ENCODE assay signal across 2 cellular contexts in genomic region chr9:95040106-95040505, GRCh38.
TF ChIP-seq lines count a peak whose summit lies in the region.

No MANE protein-coding gene starts in this region.

TF ChIP-seq in A549, 52 proteins besides CTCF, POLR2A, EP300 and RAD21:
- TF ChIP-seq, protein P1, sequence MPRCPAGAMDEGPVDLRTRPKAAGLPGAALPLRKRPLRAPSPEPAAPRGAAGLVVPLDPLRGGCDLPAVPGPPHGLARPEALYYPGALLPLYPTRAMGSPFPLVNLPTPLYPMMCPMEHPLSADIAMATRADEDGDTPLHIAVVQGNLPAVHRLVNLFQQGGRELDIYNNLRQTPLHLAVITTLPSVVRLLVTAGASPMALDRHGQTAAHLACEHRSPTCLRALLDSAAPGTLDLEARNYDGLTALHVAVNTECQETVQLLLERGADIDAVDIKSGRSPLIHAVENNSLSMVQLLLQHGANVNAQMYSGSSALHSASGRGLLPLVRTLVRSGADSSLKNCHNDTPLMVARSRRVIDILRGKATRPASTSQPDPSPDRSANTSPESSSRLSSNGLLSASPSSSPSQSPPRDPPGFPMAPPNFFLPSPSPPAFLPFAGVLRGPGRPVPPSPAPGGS (IDR thresholded peaks at IDR 0.05): no peak
- peak in 1 of 2 experiments; percentile 29; a peak in 1 of 5 replicates for TF ChIP-seq JUN (IDR thresholded peaks at IDR 0.05)

TF ChIP-seq in HepG2, 621 proteins besides CTCF, POLR2A, EP300 and RAD21:
- TF ChIP-seq ZSCAN21 (CRISPR knock-in tag; IDR thresholded peaks at IDR 0.05; ENCODE audit: borderline replicate concordance) (no peak), ZBTB25 (CRISPR knock-in tag; IDR thresholded peaks at IDR 0.05) (no peak), ESRRA (CRISPR knock-in tag; IDR thresholded peaks at IDR 0.05; ENCODE audit: low read depth) (no peak), ZNF574 (CRISPR knock-in tag; IDR thresholded peaks at IDR 0.05) (no peak), THAP11 (CRISPR knock-in tag; IDR thresholded peaks at IDR 0.05) (no peak), HMGA1 (CRISPR knock-in tag; conservative IDR thresholded peaks at IDR 0.05) (no peak), TEAD3 (CRISPR knock-in tag; optimal IDR thresholded peaks at IDR 0.05; ENCODE audit: borderline replicate concordance) (no peak)
